ENCODE assay signal across 8 cellular contexts in the genomic region with DNA sequence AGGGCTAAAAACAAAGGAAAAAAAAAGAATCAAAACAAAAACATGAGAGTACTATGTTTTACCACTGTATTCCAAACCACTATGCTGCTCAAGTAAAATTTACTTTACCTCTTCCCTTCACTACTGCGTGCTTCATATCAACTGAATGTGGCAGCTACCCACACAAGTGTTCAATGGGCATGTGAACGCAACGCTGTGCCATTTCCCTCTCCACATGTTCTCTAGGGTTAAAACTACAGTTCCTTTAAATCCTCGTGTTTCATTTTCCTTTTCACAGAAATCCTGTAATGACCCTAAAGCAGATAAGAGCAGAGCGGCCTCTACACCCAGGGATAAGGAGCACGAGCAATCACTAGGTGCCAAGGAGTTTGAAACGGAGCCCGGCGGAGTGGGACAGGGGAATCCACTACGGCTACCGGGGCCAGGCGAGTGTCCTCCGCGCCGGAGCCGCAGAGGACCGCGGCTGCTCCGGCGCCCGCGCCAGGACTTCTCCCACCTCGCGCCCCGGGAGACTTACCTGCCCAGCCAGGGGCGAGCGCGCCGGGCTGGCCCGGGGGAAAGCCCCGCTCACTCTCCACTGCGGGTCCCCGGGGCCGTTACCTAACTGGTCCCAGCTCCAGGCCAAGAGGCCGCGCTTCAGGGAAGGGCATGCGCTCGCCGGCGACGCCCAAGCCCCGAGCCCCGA. TPM values are rescaled to one million over a fixed set of nuclear protein-coding genes. Genes with fewer than 3 reads are reported as not detected.
A peak's percentile ranks its signal among the peaks of the same experiment; 100 is the strongest.
DNase-seq lines count a peak whose midpoint lies in the region; ATAC-seq and TF ChIP-seq lines count a peak whose summit lies in the region.

No MANE protein-coding gene starts in this region.

- peaks cover 22% of the 10 kb centered on the region for H3K4me1 Mint-ChIP-seq in chondrocyte (ENCODE audit: low read depth)

- H3K27me3 Mint-ChIP-seq in chondrocyte (ENCODE audit: low read depth) = no peaks in the 10 kb centered on the region

- POLR2A ChIA-PET in HEK293T (lab: Yijun Ruan, JAX) = interaction anchor here (2.0 kb wide), 1 partner anchor 14 kb away, joined by 10 read pairs; no protein-coding TSS in a partner anchor

- no peak for TF ChIP-seq CTCF in chondrocyte (IDR thresholded peaks at IDR 0.05)

- H3K9me3 Mint-ChIP-seq in chondrocyte (ENCODE audit: low read depth) = no peaks in the 10 kb centered on the region

- no peak for ATAC-seq in esophagus mucosa

- CTCF ChIA-PET in HEK293T (lab: Yijun Ruan, JAX) = no interaction called here

- peak overlapping the region; percentile 92 for H3K4me3 Mint-ChIP-seq in chondrocyte (ENCODE audit: unreplicated experiment)

- H3K27ac Mint-ChIP-seq in chondrocyte (ENCODE audit: unreplicated experiment) = peak overlapping the region; percentile 88

- no peaks in the 10 kb centered on the region for H3K36me3 Mint-ChIP-seq in chondrocyte (ENCODE audit: low read depth)

- DNase-seq in Daoy (ENCODE audit: low read depth) = peak; percentile 68
- DNase-seq in HEK293T (ENCODE audit: extremely low spot score) = peak; percentile 27
- peak; percentile 49 to 92 (median 88) for DNase-seq in NCI-H1417 (lab: John Stamatoyannopoulos, UW)
- peak; percentile 16 for DNase-seq in activated CD4-positive, CD25-positive, alpha-beta regulatory T cell treated with anti-CD3 and anti-CD28 coated beads, Interleukin-2, amount 50 U/mL, for 16 hours (ENCODE audit: low read depth, low spot score)
- DNase-seq in chondrocyte (ENCODE audit: low spot score) = no peak
- peak; percentile 50 for DNase-seq in kidney tubule cell (ENCODE audit: low spot score)
- peak; percentile 5 to 34 for DNase-seq in stimulated activated CD4-positive, alpha-beta T cell treated with anti-CD3 and anti-CD28 coated beads, Interleukin-15, amount 100 ng/mL, for 1 hour (ENCODE audit: low read depth in 1 of 2, low spot score in 1 of 2)

TF ChIP-seq in HEK293T, 16 proteins besides CTCF, POLR2A, EP300 and RAD21:
- no peak for TF ChIP-seq CTBP1 (IDR thresholded peaks at IDR 0.05; ENCODE audit: borderline replicate concordance)
- TF ChIP-seq ZNF384 (IDR thresholded peaks at IDR 0.05) = no peak
- TF ChIP-seq, protein P1, sequence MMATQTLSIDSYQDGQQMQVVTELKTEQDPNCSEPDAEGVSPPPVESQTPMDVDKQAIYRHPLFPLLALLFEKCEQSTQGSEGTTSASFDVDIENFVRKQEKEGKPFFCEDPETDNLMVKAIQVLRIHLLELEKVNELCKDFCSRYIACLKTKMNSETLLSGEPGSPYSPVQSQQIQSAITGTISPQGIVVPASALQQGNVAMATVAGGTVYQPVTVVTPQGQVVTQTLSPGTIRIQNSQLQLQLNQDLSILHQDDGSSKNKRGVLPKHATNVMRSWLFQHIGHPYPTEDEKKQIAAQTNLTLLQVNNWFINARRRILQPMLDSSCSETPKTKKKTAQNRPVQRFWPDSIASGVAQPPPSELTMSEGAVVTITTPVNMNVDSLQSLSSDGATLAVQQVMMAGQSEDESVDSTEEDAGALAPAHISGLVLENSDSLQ (IDR thresholded peaks at IDR 0.05) = no peak
- TF ChIP-seq SUZ12 (IDR thresholded peaks at IDR 0.05) = no peak
- no peak for TF ChIP-seq TARDBP (IDR thresholded peaks at IDR 0.05)
- TF ChIP-seq FOXA1 (IDR thresholded peaks at IDR 0.05) = no peak
- TF ChIP-seq LEF1 (IDR thresholded peaks at IDR 0.05; ENCODE audit: borderline replicate concordance) = no peak
- TF ChIP-seq FOXK2 (IDR thresholded peaks at IDR 0.05) = no peak
- TF ChIP-seq L3MBTL2 (conservative IDR thresholded peaks at IDR 0.05) = no peak
- no peak for TF ChIP-seq BHLHE40 (IDR thresholded peaks at IDR 0.05; ENCODE audit: borderline replicate concordance)
- no peak for TF ChIP-seq ELF4 (IDR thresholded peaks at IDR 0.05)
- no peak for TF ChIP-seq FOXM1 (IDR thresholded peaks at IDR 0.05; ENCODE audit: borderline replicate concordance)
- TF ChIP-seq NFRKB (IDR thresholded peaks at IDR 0.05) = no peak

RNA-seq across cellular contexts. Expression of a gene that starts 0.8 kb away (rescaled TPM):
- 164 and 169 TPM in 2 replicates for total RNA-seq in Daoy (2014; rRNA removed; shearing (Covaris generic))
- total RNA-seq in chondrocyte = 24.2 to 30.4 TPM (median 27.5 TPM) in 3 replicates
- 418 TPM for total RNA-seq in esophagus mucosa
